ENCODE assay signal across 17 cellular contexts in genomic region chr21:45417256-45417950, GRCh38. TPM values are rescaled to one million over a fixed set of nuclear protein-coding genes. Genes with fewer than 3 reads are reported as not detected.
DNase-seq lines count a peak whose midpoint lies in the region; ATAC-seq and TF ChIP-seq lines count a peak whose summit lies in the region.
"Had no signal": no experiment of that assay in that cellular context is flagged by ENCODE, and none has a peak within 500 bp of the region (broad histone marks: within the 10 kb centered on the region; RNA-seq: fewer than 3 reads in every experiment).

No MANE protein-coding gene starts in this region.

- TF ChIP-seq CTCF in Caco-2 (IDR thresholded peaks at IDR 0.05; ENCODE audit: insufficient read depth in 1 of 2, low read depth in 1 of 2, low read length in 1 of 2, severe bottlenecking in 1 of 2, unreplicated experiment in 1 of 2) (no peak), ovary (IDR thresholded peaks at IDR 0.05) (no peak), PC-9 (conservative IDR thresholded peaks at IDR 0.05) (no peak)

- no peak overlapping the region for H3K4me3 Mint-ChIP-seq in Caco-2 (ENCODE audit: unreplicated experiment)
- H3K4me3 Mint-ChIP-seq: CD4-positive, alpha-beta T cell; dendritic cell treated with granulocyte-macrophage colony-stimulating factor and Interleukin-4, amounts not matched to agents 40 ng/mL and 50 ng/mL, for 4 days; stimulated activated naive CD8-positive, alpha-beta T cell treated with anti-CD3 and anti-CD28 coated beads, Interleukin-15, Interleukin-2, amounts not matched to agents 100 ng/mL and 50 ng/mL, for 24 hours; T-helper 17 cell had no signal

- no peaks in the 10 kb centered on the region for H4K20me1 ChIP-seq in PC-9 (ENCODE audit: insufficient read depth)

- peak overlapping the region in 1 of 2 donors; percentile 49 for H3K27ac ChIP-seq in ovary
- H3K27ac ChIP-seq in PC-9 = no peak overlapping the region
- H3K27ac ChIP-seq: uterus had no signal

- no peak for TF ChIP-seq EP300 in ovary (IDR thresholded peaks at IDR 0.05)

- no peak for ATAC-seq in left ventricle myocardium superior
- no peak for ATAC-seq in HG02610 (IDR thresholded peaks at IDR 0.05; ENCODE audit: unreplicated experiment)
- ATAC-seq: T-helper 17 cell had no signal

- H3K4me1 Mint-ChIP-seq in Caco-2 (ENCODE audit: low read depth, unreplicated experiment) = peaks cover 19% of the 10 kb centered on the region

- no peaks in the 10 kb centered on the region for H3K9me3 Mint-ChIP-seq in Caco-2 (ENCODE audit: unreplicated experiment)
- H3K9me3 Mint-ChIP-seq: CD4-positive, alpha-beta T cell; dendritic cell treated with granulocyte-macrophage colony-stimulating factor and Interleukin-4, amounts not matched to agents 40 ng/mL and 50 ng/mL, for 4 days; stimulated activated naive CD8-positive, alpha-beta T cell treated with anti-CD3 and anti-CD28 coated beads, Interleukin-15, Interleukin-2, amounts not matched to agents 100 ng/mL and 50 ng/mL, for 24 hours had no signal

- intact Hi-C loops in Caco-2 (cut with micrococcal nuclease; ENCODE audit: unreplicated experiment) = no loop called here
- intact Hi-C loops in left ventricle myocardium superior (cut with micrococcal nuclease) = no loop called here
- intact Hi-C loops in ovary (cut with DNase I) = no loop called here
- intact Hi-C loops in PC-9 (cut with micrococcal nuclease; ENCODE audit: unreplicated experiment) = no loop called here

- H3K27me3 Mint-ChIP-seq in Caco-2 (ENCODE audit: insufficient read depth, unreplicated experiment) = no peaks in the 10 kb centered on the region
- H3K27me3 Mint-ChIP-seq: stimulated activated naive CD8-positive, alpha-beta T cell treated with anti-CD3 and anti-CD28 coated beads, Interleukin-15, Interleukin-2, amounts not matched to agents 100 ng/mL and 50 ng/mL, for 24 hours had no signal

- BruUV-seq in Caco-2 (replicated peaks; lab: Mats Ljungman, UMichigan) (no TSS peak), PC-9 (replicated peaks; lab: Mats Ljungman, UMichigan) (no TSS peak)

- TF ChIP-seq POLR2A in ovary (IDR thresholded peaks at IDR 0.05) = no peak

- no peaks in the 10 kb centered on the region for H3K79me2 ChIP-seq in PC-9 (ENCODE audit: low read depth)

- DNase-seq in Caco-2 = no peak
- DNase-seq in SW480 (ENCODE audit: low spot score) = peak; percentile 56
- peak; percentile 23 for DNase-seq in left ventricle myocardium superior
- DNase-seq in ovary = peak in 4 of 5 donors; percentile 28 to 38 (median 30)
- DNase-seq in GM03348 (ENCODE audit: low spot score) = no peak
- DNase-seq in activated naive CD4-positive, alpha-beta T cell (lab: John Stamatoyannopoulos, UW) = no peak
- DNase-seq in PC-9 = no peak
- DNase-seq: activated effector memory CD4-positive, alpha-beta T cell treated with Interleukin-2 at 50 U/mL for 16 hours; amygdala; CD4-positive, alpha-beta T cell; DMS79 treated with DMSO at 0.1 percent for 48 hours; NCI-H2171 treated with DMSO at 0.1 percent for 48 hours; uterus had no signal

- no peaks in the 10 kb centered on the region for H3K27me3 ChIP-seq in Caco-2 (replicated peaks; ENCODE audit: control insufficient read depth, insufficient read depth, low read length)
- no peaks in the 10 kb centered on the region for H3K27me3 ChIP-seq in ovary
- no peaks in the 10 kb centered on the region for H3K27me3 ChIP-seq in PC-9 (ENCODE audit: insufficient read depth, low read depth)
- H3K27me3 ChIP-seq: uterus had no signal

- peaks cover 15% of the 10 kb centered on the region for H3K4me1 ChIP-seq in Caco-2
- peaks cover 11% of the 10 kb centered on the region for H3K4me1 ChIP-seq in ovary (ENCODE audit: insufficient read depth)
- peaks cover 10% of the 10 kb centered on the region for H3K4me1 ChIP-seq in PC-9 (replicated peaks; ENCODE audit: insufficient read depth)
- H3K4me1 ChIP-seq: uterus had no signal

- CTCF ChIA-PET in Caco-2 (lab: Charles Lee) = no interaction called here
- CTCF ChIA-PET in PC-9 (lab: Charles Lee) = no interaction called here

- no peak overlapping the region for H2AFZ ChIP-seq in PC-9

- H3K9me3 ChIP-seq in Caco-2 (no peaks in the 10 kb centered on the region), ovary (no peaks in the 10 kb centered on the region), PC-9 (ENCODE audit: insufficient read depth, low read depth) (no peaks in the 10 kb centered on the region)
- H3K9me3 ChIP-seq: uterus had no signal

- WGBS in ovary, 3 donors = 55 to 68% (median 59%) methylated on average over 22 of the region's 22 CpGs

- H3K4me2 ChIP-seq in PC-9 = no peak overlapping the region

- H3K36me3 ChIP-seq in Caco-2 (ENCODE audit: control insufficient read depth, insufficient read depth, low read length) = no peaks in the 10 kb centered on the region
- H3K36me3 ChIP-seq in ovary = no peaks in the 10 kb centered on the region
- H3K36me3 ChIP-seq in PC-9 (ENCODE audit: low read depth) = no peaks in the 10 kb centered on the region
- H3K36me3 ChIP-seq: uterus had no signal

- peaks cover 51% of the 10 kb centered on the region for H3K36me3 Mint-ChIP-seq in Caco-2 (ENCODE audit: insufficient read depth, unreplicated experiment)

- H3K27ac Mint-ChIP-seq in Caco-2 (ENCODE audit: unreplicated experiment) = peak overlapping the region; percentile 16
- H3K27ac Mint-ChIP-seq: CD4-positive, alpha-beta T cell; dendritic cell treated with granulocyte-macrophage colony-stimulating factor and Interleukin-4, amounts not matched to agents 40 ng/mL and 50 ng/mL, for 4 days; stimulated activated naive CD8-positive, alpha-beta T cell treated with anti-CD3 and anti-CD28 coated beads, Interleukin-15, Interleukin-2, amounts not matched to agents 100 ng/mL and 50 ng/mL, for 24 hours; T-helper 17 cell had no signal

- POLR2A ChIA-PET in Caco-2 (lab: Charles Lee) (no interaction called here), PC-9 (lab: Charles Lee; ENCODE audit: unreplicated experiment) (no interaction called here)

- H3F3A ChIP-seq in PC-9 (ENCODE audit: insufficient read depth, low read depth) = peaks cover 4% of the 10 kb centered on the region; the same call in 1 of the 2 replicates

- H3K4me3 ChIP-seq in Caco-2 (ENCODE audit: low read depth, low read length) (no peak overlapping the region), ovary (no peak overlapping the region), PC-9 (no peak overlapping the region)
- H3K4me3 ChIP-seq: uterus had no signal

- no peaks in the 10 kb centered on the region for H3K9me2 ChIP-seq in PC-9 (ENCODE audit: insufficient read depth)

RNA-seq across cellular contexts. Expression of gene COL18A1, which starts 12.4 kb away (rescaled TPM):
- total RNA-seq in Caco-2 (2022) (160 and 170 TPM in 2 replicates), left ventricle myocardium superior (52.4 TPM), ovary (100 to 1,000 TPM; 141 to 353 (median 270) TPM), PC-9 (2021) (82.4 and 106 TPM in 2 replicates)
- polyA plus RNA-seq in ovary = 100 to 1,000 TPM in 1 of 2 donors, 10 to 100 TPM in 1; 11.1 to 201 TPM

Comparison
In these comparisons a context has a peak if more than half of its experiments do, and no peak if none do; other contexts are left out.
1. DNase-seq: peak in SW480 (single experiment), left ventricle myocardium superior (single experiment) and ovary (4 of 5); none in Caco-2 (0 of 2), GM03348 (single experiment), activated naive CD4-positive, alpha-beta T cell (0 of 4) and PC-9 (0 of 2).